24 cellular contexts compared by ENCODE assay signal in genomic region chr15:94021621-94022320, GRCh38.
"Had no signal": no experiment of that assay in that cellular context is flagged by ENCODE, and none has a peak within 500 bp of the region (broad histone marks: within the 10 kb centered on the region; RNA-seq: fewer than 3 reads in every experiment).

No MANE protein-coding gene starts in this region.

- H3K4me1 ChIP-seq: left lung, right atrium auricular region had no signal

- ATAC-seq: activated T-cell treated with anti-CD3 and anti-CD28 coated beads, Interleukin-2, amount 50 U/mL, for 4 hours; left lung; natural killer cell treated with Interleukin-12 subunit alpha and Interleukin-12 subunit beta and Interleukin-15 and Interleukin-18, amount 100 ng/mL, for 72 hours; stimulated activated effector memory CD8-positive, alpha-beta T cell treated with anti-CD3 and anti-CD28 coated beads, Interleukin-12 subunit alpha, Interleukin-12 subunit beta, amount 100 ng/mL, for 72 hours; stimulated activated naive CD8-positive, alpha-beta T cell treated with anti-CD3 and anti-CD28 coated beads, Interleukin-15, amount 100 ng/mL, for 72 hours; T-cell had no signal

- H3K4me3 ChIP-seq: hepatocyte, left lung, lung, right atrium auricular region had no signal

- H3K36me3 ChIP-seq: left lung, right atrium auricular region had no signal

- H3K27me3 ChIP-seq: hepatocyte, left lung, right atrium auricular region had no signal

- H3K27ac ChIP-seq: hepatocyte, left lung, right atrium auricular region had no signal

- H3K4me3 Mint-ChIP-seq: activated naive CD8-positive, alpha-beta T cell treated with anti-CD3 and anti-CD28 coated beads, Interleukin-2, amount 10 ng/mL, durations not matched to agents 7 days and 5 days; activated T-cell treated with anti-CD3 and anti-CD28 coated beads, Interleukin-2, amount 50 U/mL, for 4 hours; dendritic cell treated with granulocyte-macrophage colony-stimulating factor and Interleukin-4, amounts not matched to agents 40 ng/mL and 50 ng/mL, for 4 days; immature natural killer cell; natural killer cell treated with Interleukin-12 subunit alpha and Interleukin-12 subunit beta and Interleukin-15 and Interleukin-18, amount 100 ng/mL, for 72 hours; stimulated activated effector memory CD8-positive, alpha-beta T cell treated with anti-CD3 and anti-CD28 coated beads, Interleukin-12 subunit alpha, Interleukin-12 subunit beta, amount 100 ng/mL, for 72 hours; stimulated activated naive CD8-positive, alpha-beta T cell treated with anti-CD3 and anti-CD28 coated beads, Interleukin-15, amount 100 ng/mL, for 72 hours; T-cell; T-helper 2 cell treated with Interferon-gamma antibody and Interleukin-4, amounts not matched to agents 5 μg/mL and 100 μg/mL, for 36 hours had no signal

- H3K36me3 Mint-ChIP-seq: activated naive CD8-positive, alpha-beta T cell treated with anti-CD3 and anti-CD28 coated beads, Interleukin-2, amount 10 ng/mL, durations not matched to agents 7 days and 5 days; immature natural killer cell; natural killer cell treated with Interleukin-12 subunit alpha and Interleukin-12 subunit beta and Interleukin-15 and Interleukin-18, amount 100 ng/mL, for 72 hours; stimulated activated effector memory CD8-positive, alpha-beta T cell treated with anti-CD3 and anti-CD28 coated beads, Interleukin-12 subunit alpha, Interleukin-12 subunit beta, amount 100 ng/mL, for 72 hours; T-cell had no signal

- H3K9me3 Mint-ChIP-seq: activated naive CD8-positive, alpha-beta T cell treated with anti-CD3 and anti-CD28 coated beads, Interleukin-2, amount 10 ng/mL, durations not matched to agents 7 days and 5 days; activated T-cell treated with anti-CD3 and anti-CD28 coated beads, Interleukin-2, amount 50 U/mL, for 4 hours; activated T-helper 2 cell treated with anti-CD3 and anti-CD28 coated beads, Interferon-gamma antibody, Interleukin-2, Interleukin-4, amounts not matched to agents 10 μg/mL and 5 μg/mL and 100 μg/mL, durations not matched to agents 14 hours and 24 hours and 36 hours; dendritic cell treated with granulocyte-macrophage colony-stimulating factor and Interleukin-4, amounts not matched to agents 40 ng/mL and 50 ng/mL, for 4 days; natural killer cell treated with Interleukin-12 subunit alpha and Interleukin-12 subunit beta and Interleukin-15 and Interleukin-18, amount 100 ng/mL, for 72 hours; stimulated activated effector memory CD8-positive, alpha-beta T cell treated with anti-CD3 and anti-CD28 coated beads, Interleukin-12 subunit alpha, Interleukin-12 subunit beta, amount 100 ng/mL, for 72 hours; stimulated activated naive CD8-positive, alpha-beta T cell treated with anti-CD3 and anti-CD28 coated beads, Interleukin-15, amount 100 ng/mL, for 72 hours; T-cell; T-helper 2 cell treated with Interferon-gamma antibody and Interleukin-4, amounts not matched to agents 5 μg/mL and 100 μg/mL, for 36 hours had no signal

- H3K4me2 ChIP-seq: hepatocyte had no signal

- H3K79me2 ChIP-seq: hepatocyte had no signal

- DNase-seq: activated CD4-positive, alpha-beta T cell treated with anti-CD3 and anti-CD28 coated beads for 1 hour; activated CD4-positive, alpha-beta T cell treated with anti-CD3 and anti-CD28 coated beads, Interleukin-2, amount 50 U/mL, for 1 hour; activated naive CD4-positive, alpha-beta T cell; activated naive CD8-positive, alpha-beta T cell treated with anti-CD3 and anti-CD28 coated beads, Interleukin-2, amount 10 ng/mL, durations not matched to agents 7 days and 5 days; activated T-cell treated with anti-CD3 and anti-CD28 coated beads, Interleukin-2, amount 50 U/mL, for 4 hours; effector CD4-positive, alpha-beta T cell; foreskin melanocyte; glutamatergic neuron; immature natural killer cell; left lung; stimulated activated CD4-positive, alpha-beta T cell treated with anti-CD3 and anti-CD28 coated beads, Interleukin-1b, Interleukin-23, amount 100 ng/mL, for 48 hours; stimulated activated naive CD8-positive, alpha-beta T cell treated with anti-CD3 and anti-CD28 coated beads, Interleukin-15, amount 100 ng/mL, for 72 hours; T-cell had no signal

- FAIRE-seq: endometrium, TTC549 had no signal

- H3K9me3 ChIP-seq: left lung, right atrium auricular region had no signal

- H3K27ac Mint-ChIP-seq: activated naive CD8-positive, alpha-beta T cell treated with anti-CD3 and anti-CD28 coated beads, Interleukin-2, amount 10 ng/mL, durations not matched to agents 7 days and 5 days; activated T-helper 2 cell treated with anti-CD3 and anti-CD28 coated beads, Interferon-gamma antibody, Interleukin-2, Interleukin-4, amounts not matched to agents 10 μg/mL and 5 μg/mL and 100 μg/mL, durations not matched to agents 14 hours and 24 hours and 36 hours; dendritic cell treated with granulocyte-macrophage colony-stimulating factor and Interleukin-4, amounts not matched to agents 40 ng/mL and 50 ng/mL, for 4 days; immature natural killer cell; natural killer cell treated with Interleukin-12 subunit alpha and Interleukin-12 subunit beta and Interleukin-15 and Interleukin-18, amount 100 ng/mL, for 72 hours; progenitor cell of endocrine pancreas; stimulated activated effector memory CD8-positive, alpha-beta T cell treated with anti-CD3 and anti-CD28 coated beads, Interleukin-12 subunit alpha, Interleukin-12 subunit beta, amount 100 ng/mL, for 72 hours; T-cell; T-helper 2 cell treated with Interferon-gamma antibody and Interleukin-4, amounts not matched to agents 5 μg/mL and 100 μg/mL, for 36 hours had no signal

- H3K4me1 Mint-ChIP-seq: activated naive CD8-positive, alpha-beta T cell treated with anti-CD3 and anti-CD28 coated beads, Interleukin-2, amount 10 ng/mL, durations not matched to agents 7 days and 5 days; immature natural killer cell; stimulated activated effector memory CD8-positive, alpha-beta T cell treated with anti-CD3 and anti-CD28 coated beads, Interleukin-12 subunit alpha, Interleukin-12 subunit beta, amount 100 ng/mL, for 72 hours; stimulated activated naive CD8-positive, alpha-beta T cell treated with anti-CD3 and anti-CD28 coated beads, Interleukin-15, amount 100 ng/mL, for 72 hours; T-cell had no signal

- H2AFZ ChIP-seq: hepatocyte had no signal
